ENCODE assay signal across 32 cellular contexts in the genomic region with DNA sequence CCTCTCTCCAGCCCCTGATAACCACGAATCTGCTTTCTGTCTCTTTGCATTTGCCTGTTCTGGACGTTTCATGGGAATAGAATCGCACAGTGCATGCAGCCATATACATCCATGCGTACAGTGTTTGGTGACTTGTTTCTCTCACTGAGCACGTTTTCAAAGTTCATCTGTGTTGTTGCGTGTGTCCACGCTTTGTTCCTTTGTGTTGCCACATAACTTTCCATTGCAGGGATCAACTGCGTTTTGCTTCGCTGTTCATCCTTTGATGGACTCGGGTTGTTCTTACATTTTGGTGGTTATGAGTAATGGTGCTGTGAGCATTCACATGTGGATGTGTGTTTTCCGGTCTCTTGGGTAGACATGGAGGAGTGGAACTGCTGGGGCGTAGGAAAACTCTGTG.
"Had no signal": no experiment of that assay in that cellular context is flagged by ENCODE, and none has a peak within 500 bp of the region (broad histone marks: within the 10 kb centered on the region; RNA-seq: fewer than 3 reads in every experiment).

No MANE protein-coding gene starts in this region.

- H3K36me3 ChIP-seq: adrenal gland, breast epithelium had no signal

- H3K4me1 Mint-ChIP-seq: activated CD4-positive, alpha-beta T cell treated with anti-CD3 and anti-CD28 coated beads for 36 hours; activated CD4-positive, alpha-beta T cell treated with anti-CD3 and anti-CD28 coated beads, Interleukin-2, amount 10 ng/mL, durations not matched to agents 7 days and 5 days had no signal

- H3K36me3 Mint-ChIP-seq: activated naive CD4-positive, alpha-beta T cell treated with anti-CD3 and anti-CD28 coated beads, Interleukin-2, amount 50 U/mL, for 72 hours had no signal

- H3K4me3 Mint-ChIP-seq: activated CD4-positive, alpha-beta T cell treated with anti-CD3 and anti-CD28 coated beads for 36 hours; activated CD4-positive, alpha-beta T cell treated with anti-CD3 and anti-CD28 coated beads, Interleukin-2, amount 10 ng/mL, durations not matched to agents 7 days and 5 days; activated naive CD4-positive, alpha-beta T cell treated with anti-CD3 and anti-CD28 coated beads for 36 hours; activated T-cell treated with anti-CD3 and anti-CD28 coated beads, Interleukin-2, amount 50 U/mL, for 4 hours; activated T-helper 1 cell treated with anti-CD3 and anti-CD28 coated beads, Interleukin-12 subunit alpha, Interleukin-12 subunit beta, Interleukin-2, Interleukin-4 antibody, amounts not matched to agents 30 ng/mL and 10 ng/mL and 1 ng/mL, durations not matched to agents 14 hours and 24 hours and 36 hours had no signal

- H3K4me3 ChIP-seq: adrenal gland, body of pancreas, breast epithelium, PC-9 had no signal

- H3K27ac Mint-ChIP-seq: activated CD4-positive, alpha-beta T cell treated with anti-CD3 and anti-CD28 coated beads for 36 hours; activated CD4-positive, alpha-beta T cell treated with anti-CD3 and anti-CD28 coated beads, Interleukin-2, amount 10 ng/mL, durations not matched to agents 7 days and 5 days; activated naive CD4-positive, alpha-beta T cell treated with anti-CD3 and anti-CD28 coated beads for 36 hours; activated naive CD4-positive, alpha-beta T cell treated with anti-CD3 and anti-CD28 coated beads, Interleukin-2, amount 50 U/mL, for 72 hours; activated T-helper 1 cell treated with anti-CD3 and anti-CD28 coated beads, Interleukin-12 subunit alpha, Interleukin-12 subunit beta, Interleukin-2, Interleukin-4 antibody, amounts not matched to agents 30 ng/mL and 10 ng/mL and 1 ng/mL, durations not matched to agents 14 hours and 24 hours and 36 hours had no signal

- FAIRE-seq: astrocyte, TTC549 had no signal

- H3K27me3 Mint-ChIP-seq: activated CD4-positive, alpha-beta T cell treated with anti-CD3 and anti-CD28 coated beads for 36 hours; activated CD4-positive, alpha-beta T cell treated with anti-CD3 and anti-CD28 coated beads, Interleukin-2, amount 10 ng/mL, durations not matched to agents 7 days and 5 days had no signal

- H3K9me3 Mint-ChIP-seq: activated CD4-positive, alpha-beta T cell treated with anti-CD3 and anti-CD28 coated beads, Interleukin-2, amount 10 ng/mL, durations not matched to agents 7 days and 5 days; activated naive CD4-positive, alpha-beta T cell treated with anti-CD3 and anti-CD28 coated beads for 36 hours; activated naive CD4-positive, alpha-beta T cell treated with anti-CD3 and anti-CD28 coated beads, Interleukin-2, amount 50 U/mL, for 72 hours; activated T-cell treated with anti-CD3 and anti-CD28 coated beads, Interleukin-2, amount 50 U/mL, for 4 hours; activated T-helper 1 cell treated with anti-CD3 and anti-CD28 coated beads, Interleukin-12 subunit alpha, Interleukin-12 subunit beta, Interleukin-2, Interleukin-4 antibody, amounts not matched to agents 30 ng/mL and 10 ng/mL and 1 ng/mL, durations not matched to agents 14 hours and 24 hours and 36 hours had no signal

- DNase-seq: activated CD4-positive, alpha-beta T cell treated with anti-CD3 and anti-CD28 coated beads for 36 hours; activated CD4-positive, alpha-beta T cell treated with anti-CD3 and anti-CD28 coated beads, Interleukin-2, amount 10 ng/mL, durations not matched to agents 7 days and 5 days; activated CD4-positive, alpha-beta T cell treated with anti-CD3 and anti-CD28 coated beads, Interleukin-2, amount 50 U/mL, for 48 hours; activated CD8-positive, alpha-beta memory T cell treated with anti-CD3 and anti-CD28 coated beads, Interleukin-2, amount 50 U/mL, for 4 hours; activated gamma-delta T cell treated with Interleukin-2 at 50 U/mL for 16 hours; activated naive CD4-positive, alpha-beta T cell treated with anti-CD3 and anti-CD28 coated beads for 36 hours; activated T-cell treated with anti-CD3 and anti-CD28 coated beads for 4 hours; activated T-cell treated with anti-CD3 and anti-CD28 coated beads, Interleukin-2, amount 50 U/mL, for 4 hours; adrenal gland; body of pancreas; caudate nucleus; cerebellar nuclear complex; NCI-H1092 treated with DMSO at 0.1 percent for 48 hours; NCI-H1417; NCI-H146; NCI-H187; NCI-H2029 treated with DMSO at 0.1 percent for 48 hours; NCI-H2107; NCI-H2171; NCI-H510A; NCI-H526; NCI-H748 treated with DMSO at 0.1 percent for 48 hours; NK-92 treated with Interleukin-12 subunit alpha and Interleukin-12 subunit beta, amount 100 ng/mL, for 24 hours; PC-9; Right ventricle myocardium superior; SW 1271; T1000 had no signal

- H3K27me3 ChIP-seq: adrenal gland, body of pancreas, breast epithelium had no signal
